ENCODE assay signal across 15 cellular contexts in the genomic region with DNA sequence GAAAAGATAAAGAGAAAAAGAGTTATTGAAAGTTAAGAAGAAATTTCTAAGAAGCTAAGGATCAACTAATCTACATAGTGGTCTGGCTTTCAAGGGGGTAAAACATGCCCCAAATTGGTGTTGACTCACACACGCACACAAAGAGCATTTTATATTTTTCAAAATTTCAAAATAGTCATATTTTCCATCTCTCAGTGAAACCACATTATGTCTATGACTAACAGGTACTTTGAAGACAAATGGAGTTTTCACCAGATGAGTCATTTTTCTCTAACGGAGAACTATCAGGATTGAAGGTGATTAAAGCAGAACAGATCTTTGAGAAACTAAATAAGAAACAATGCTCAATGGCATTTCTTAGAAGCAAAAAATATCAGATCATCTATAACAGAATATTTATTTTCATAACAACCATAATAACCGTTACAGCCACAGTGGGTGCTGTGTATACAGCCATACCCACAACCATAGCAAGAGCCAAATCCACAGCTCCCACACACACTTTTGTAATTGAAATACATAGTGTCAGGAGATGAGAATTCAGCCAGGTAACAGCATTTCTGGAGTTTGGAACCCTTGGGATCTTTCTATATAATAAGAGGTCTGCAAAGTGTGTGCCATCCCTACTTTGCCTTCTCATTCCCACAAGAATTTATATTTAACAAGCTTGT. TPM values are rescaled to one million over a fixed set of nuclear protein-coding genes. Genes with fewer than 3 reads are reported as not detected.
DNase-seq lines count a peak whose midpoint lies in the region; ATAC-seq and TF ChIP-seq lines count a peak whose summit lies in the region.
"Had no signal": no experiment of that assay in that cellular context is flagged by ENCODE, and none has a peak within 500 bp of the region (broad histone marks: within the 10 kb centered on the region; RNA-seq: fewer than 3 reads in every experiment).

A gene with protein sequence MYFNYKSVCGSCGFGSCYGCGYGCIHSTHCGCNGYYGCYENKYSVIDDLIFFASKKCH (minus strand): TSS at position 539 of the 671 bp plus-strand sequence. CDS start 18 bp downstream, at position 521.

- no peak within 1 kb of the TSS for H3K4me3 Mint-ChIP-seq in activated T-helper 2 cell treated with anti-CD3 and anti-CD28 coated beads, Interferon-gamma antibody, Interleukin-2, Interleukin-4, amounts not matched to agents 10 μg/mL and 5 μg/mL and 100 μg/mL, durations not matched to agents 14 hours and 24 hours and 36 hours (ENCODE audit: low read depth)

- ATAC-seq in omental fat pad (ENCODE audit: low FRiP score) (peak; percentile 73), HG02852 (IDR thresholded peaks at IDR 0.05; ENCODE audit: unreplicated experiment) (no peak), HG03045 (IDR thresholded peaks at IDR 0.05; ENCODE audit: unreplicated experiment) (no peak)
- ATAC-seq: Right ventricle myocardium inferior had no signal

- H3K36me3 Mint-ChIP-seq in activated T-helper 2 cell treated with anti-CD3 and anti-CD28 coated beads, Interferon-gamma antibody, Interleukin-2, Interleukin-4, amounts not matched to agents 10 μg/mL and 5 μg/mL and 100 μg/mL, durations not matched to agents 14 hours and 24 hours and 36 hours (ENCODE audit: low read depth): peaks cover 40% of the 10 kb centered on the region

- intact Hi-C loops in activated T-helper 2 cell treated with anti-CD3 and anti-CD28 coated beads, Interferon-gamma antibody, Interleukin-2, Interleukin-4, amounts not matched to agents 10 μg/mL and 5 μg/mL and 100 μg/mL, durations not matched to agents 14 hours and 24 hours and 36 hours (cut with micrococcal nuclease): loop anchor here (1.0 to 10.0 kb wide), 9 partner anchors 8 to 1944 kb away; a partner anchor contains a TSS

- H3K27me3 Mint-ChIP-seq in activated T-helper 2 cell treated with anti-CD3 and anti-CD28 coated beads, Interferon-gamma antibody, Interleukin-2, Interleukin-4, amounts not matched to agents 10 μg/mL and 5 μg/mL and 100 μg/mL, durations not matched to agents 14 hours and 24 hours and 36 hours (ENCODE audit: low read depth): no peaks in the 10 kb centered on the region

- TF ChIP-seq CTCF in omental fat pad (IDR thresholded peaks at IDR 0.05): no peak

- peaks cover 36% of the 10 kb centered on the region for H3K4me1 Mint-ChIP-seq in activated T-helper 2 cell treated with anti-CD3 and anti-CD28 coated beads, Interferon-gamma antibody, Interleukin-2, Interleukin-4, amounts not matched to agents 10 μg/mL and 5 μg/mL and 100 μg/mL, durations not matched to agents 14 hours and 24 hours and 36 hours (ENCODE audit: low read depth)

- H3K9me3 Mint-ChIP-seq in activated T-helper 2 cell treated with anti-CD3 and anti-CD28 coated beads, Interferon-gamma antibody, Interleukin-2, Interleukin-4, amounts not matched to agents 10 μg/mL and 5 μg/mL and 100 μg/mL, durations not matched to agents 14 hours and 24 hours and 36 hours: peaks cover 45% of the 10 kb centered on the region

- H3K27ac Mint-ChIP-seq in activated T-helper 2 cell treated with anti-CD3 and anti-CD28 coated beads, Interferon-gamma antibody, Interleukin-2, Interleukin-4, amounts not matched to agents 10 μg/mL and 5 μg/mL and 100 μg/mL, durations not matched to agents 14 hours and 24 hours and 36 hours: peak within 1 kb of the TSS; percentile 86

- DNase-seq in activated CD4-positive, alpha-beta T cell treated with anti-CD3 and anti-CD28 coated beads for 48 hours: peak; percentile 31
- DNase-seq in activated CD4-positive, alpha-beta T cell treated with anti-CD3 and anti-CD28 coated beads, Interleukin-2, amount 50 U/mL, for 1 hour: no peak
- DNase-seq in HT1080 (ENCODE audit: low read depth): peak; percentile 91
- DNase-seq in activated T-helper 2 cell treated with anti-CD3 and anti-CD28 coated beads, Interferon-gamma antibody, Interleukin-2, Interleukin-4, amounts not matched to agents 10 μg/mL and 5 μg/mL and 100 μg/mL, durations not matched to agents 14 hours and 24 hours and 36 hours (ENCODE audit: low spot score): no peak
- DNase-seq in omental fat pad (ENCODE audit: low spot score): no peak
- DNase-seq in islet precursor cell: no peak
- DNase-seq: DMS53, IMR-90, NCI-H2227 treated with DMSO at 0.1 percent for 48 hours had no signal

RNA-seq across cellular contexts. Expression of the gene that starts here (rescaled TPM):
- not detected in 2 replicates for total RNA-seq in HT1080 (2014; rRNA removed; shearing (Covaris generic))
- polyA plus RNA-seq in HT1080 (2015; cell fraction: cytosol; rRNA removed): not detected in 2 replicates
- polyA plus RNA-seq in HT1080 (2015; cell fraction: nucleus; rRNA removed): not detected in 2 replicates
- total RNA-seq in activated T-helper 2 cell treated with anti-CD3 and anti-CD28 coated beads, Interferon-gamma antibody, Interleukin-2, Interleukin-4, amounts not matched to agents 10 μg/mL and 5 μg/mL and 100 μg/mL, durations not matched to agents 14 hours and 24 hours and 36 hours: not detected in 2 replicates
- total RNA-seq in omental fat pad: not detected
- total RNA-seq: A673, ascending aorta, epithelial cell of proximal tubule, IMR-90, Right ventricle myocardium inferior had no signal
- polyA plus RNA-seq: IMR-90 had no signal

Comparison
In these comparisons a context has a peak if more than half of its experiments do, and no peak if none do; other contexts are left out.
1. Peak in DNase-seq in HT1080; RNA of the gene not detected or under 1 TPM.
2. Peak in ATAC-seq in omental fat pad; RNA of the gene not detected or under 1 TPM.